In the genomic region with DNA sequence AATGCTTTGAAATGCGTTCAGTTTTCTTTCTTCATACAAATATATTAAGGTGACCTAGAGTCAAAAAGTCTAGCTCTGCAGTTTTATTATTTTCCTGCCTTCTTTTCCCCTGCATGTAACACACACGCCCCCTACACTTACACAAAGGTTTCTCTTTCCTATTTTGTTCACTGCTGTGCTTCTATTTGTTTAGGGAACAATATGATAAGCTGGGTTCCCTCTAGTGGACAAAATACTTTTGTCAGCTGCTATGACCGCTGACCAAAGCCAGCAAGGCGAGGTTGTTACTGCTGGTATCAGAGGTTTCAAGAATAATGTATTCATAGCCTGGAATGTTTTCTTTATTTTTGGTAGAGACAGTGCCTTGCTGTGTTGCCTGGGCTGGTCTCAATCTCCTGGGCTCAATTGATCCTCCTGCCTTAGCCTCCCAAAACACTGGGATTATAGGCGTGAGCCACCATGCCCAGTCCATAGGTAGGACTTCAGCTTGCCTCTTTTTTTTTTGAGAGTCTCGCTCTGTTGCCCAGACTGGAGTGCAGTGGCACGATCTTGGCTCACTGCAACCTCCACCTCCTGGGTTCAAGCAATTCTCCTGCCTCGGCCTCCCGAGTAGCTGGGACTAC, we compare ENCODE assay signal across 8 cellular contexts. TPM values are rescaled to one million over a fixed set of nuclear protein-coding genes. Genes with fewer than 3 reads are reported as not detected.
DNase-seq lines count a peak whose midpoint lies in the region; ATAC-seq and TF ChIP-seq lines count a peak whose summit lies in the region.

No MANE protein-coding gene starts in this region.

- H3K4me1 ChIP-seq in parathyroid adenoma = peaks cover 3% of the 10 kb centered on the region

- H3K36me3 Mint-ChIP-seq in glutamatergic neuron (ENCODE audit: unreplicated experiment) = no peaks in the 10 kb centered on the region

- H2AFZ ChIP-seq in parathyroid adenoma = no peak overlapping the region

- no peak overlapping the region for H3K4me2 ChIP-seq in parathyroid adenoma (ENCODE audit: low read length)

- no peaks in the 10 kb centered on the region for H3K27me3 Mint-ChIP-seq in glutamatergic neuron (ENCODE audit: unreplicated experiment)

- DNase-seq in AG10803 (ENCODE audit: low read depth) (peak; percentile 84), NCI-H1105 treated with DMSO at 0.1 percent for 48 hours (lab: John Stamatoyannopoulos, UW) (peak; percentile 18), WERI-Rb-1 (peak; percentile 40), glutamatergic neuron (no peak)
- DNase-seq in activated CD4-positive, alpha-beta T cell treated with anti-CD3 and anti-CD28 coated beads, Interleukin-2, amount 50 U/mL, for 48 hours = no peak

- peaks cover 11% of the 10 kb centered on the region; the same call in 1 of the 2 replicates for H3K36me3 ChIP-seq in WERI-Rb-1
- H3K36me3 ChIP-seq in parathyroid adenoma (ENCODE audit: control insufficient read depth, insufficient read depth, low read length) = no peaks in the 10 kb centered on the region

- ATAC-seq in GM18502 (IDR thresholded peaks at IDR 0.05; ENCODE audit: poor library complexity, unreplicated experiment) (peak; percentile 76), HG03025 (IDR thresholded peaks at IDR 0.05; ENCODE audit: low FRiP score, unreplicated experiment) (no peak)

- H3K4me3 Mint-ChIP-seq in glutamatergic neuron (ENCODE audit: unreplicated experiment) = no peak overlapping the region

- H3K27ac Mint-ChIP-seq in glutamatergic neuron (ENCODE audit: unreplicated experiment) = no peak overlapping the region

- no peaks in the 10 kb centered on the region for H3K4me1 Mint-ChIP-seq in glutamatergic neuron (ENCODE audit: low read depth, unreplicated experiment)

- no peak overlapping the region for H3K9ac ChIP-seq in parathyroid adenoma

- TF ChIP-seq CTCF in AG10803 (conservative IDR thresholded peaks at IDR 0.05; ENCODE audit: low read length) (peak; percentile 78), WERI-Rb-1 (IDR thresholded peaks at IDR 0.05; ENCODE audit: low read depth, low read length) (peak; percentile 67), glutamatergic neuron (IDR thresholded peaks at IDR 0.05; ENCODE audit: partially characterized antibody, unreplicated experiment) (peak; percentile 60), parathyroid adenoma (IDR thresholded peaks at IDR 0.05) (peak; percentile 78)

- peaks cover 2% of the 10 kb centered on the region for H3K9me3 Mint-ChIP-seq in glutamatergic neuron (ENCODE audit: unreplicated experiment)

- no peak overlapping the region for H3K4me3 ChIP-seq in AG10803 (ENCODE audit: low read length)
- no peak overlapping the region for H3K4me3 ChIP-seq in WERI-Rb-1 (ENCODE audit: low read depth, low read length)
- no peak overlapping the region for H3K4me3 ChIP-seq in parathyroid adenoma (ENCODE audit: low read depth, low read length)

- H3K27ac ChIP-seq in WERI-Rb-1 = no peak overlapping the region
- H3K27ac ChIP-seq in parathyroid adenoma = no peak overlapping the region

- H3K9me3 ChIP-seq in WERI-Rb-1 (ENCODE audit: severe bottlenecking) (no peaks in the 10 kb centered on the region), parathyroid adenoma (ENCODE audit: control insufficient read depth, low read length) (no peaks in the 10 kb centered on the region)

- H3K27me3 ChIP-seq in WERI-Rb-1 (ENCODE audit: insufficient read depth, low read depth, severe bottlenecking) (no peaks in the 10 kb centered on the region), parathyroid adenoma (ENCODE audit: control insufficient read depth, insufficient read depth, low read length) (no peaks in the 10 kb centered on the region)

- peaks cover 2% of the 10 kb centered on the region for H3K79me2 ChIP-seq in parathyroid adenoma

RNA-seq across cellular contexts. Expression of gene FNTB, which starts 33.4 kb away (rescaled TPM):
- 15.2 TPM for total RNA-seq in glutamatergic neuron (ENCODE audit: unreplicated experiment)

RNA-seq across cellular contexts. Expression of gene RAB15, which starts 47.9 kb away (rescaled TPM):
- 79.5 TPM for total RNA-seq in glutamatergic neuron (ENCODE audit: unreplicated experiment)

Comparison
In these comparisons a context has a peak if more than half of its experiments do, and no peak if none do; other contexts are left out.
1. DNase-seq: peak in AG10803 (single experiment), NCI-H1105 treated with DMSO at 0.1 percent for 48 hours (single experiment) and WERI-Rb-1 (single experiment); none in glutamatergic neuron (single experiment) and activated CD4-positive, alpha-beta T cell treated with anti-CD3 and anti-CD28 coated beads, Interleukin-2, amount 50 U/mL, for 48 hours (0 of 2).
2. Peak in every context shown above with its lines, with median percentiles within 50 percentile points of each other: CTCF ChIP-seq.